ENCODE assay signal across 1 cellular context in the genomic region with DNA sequence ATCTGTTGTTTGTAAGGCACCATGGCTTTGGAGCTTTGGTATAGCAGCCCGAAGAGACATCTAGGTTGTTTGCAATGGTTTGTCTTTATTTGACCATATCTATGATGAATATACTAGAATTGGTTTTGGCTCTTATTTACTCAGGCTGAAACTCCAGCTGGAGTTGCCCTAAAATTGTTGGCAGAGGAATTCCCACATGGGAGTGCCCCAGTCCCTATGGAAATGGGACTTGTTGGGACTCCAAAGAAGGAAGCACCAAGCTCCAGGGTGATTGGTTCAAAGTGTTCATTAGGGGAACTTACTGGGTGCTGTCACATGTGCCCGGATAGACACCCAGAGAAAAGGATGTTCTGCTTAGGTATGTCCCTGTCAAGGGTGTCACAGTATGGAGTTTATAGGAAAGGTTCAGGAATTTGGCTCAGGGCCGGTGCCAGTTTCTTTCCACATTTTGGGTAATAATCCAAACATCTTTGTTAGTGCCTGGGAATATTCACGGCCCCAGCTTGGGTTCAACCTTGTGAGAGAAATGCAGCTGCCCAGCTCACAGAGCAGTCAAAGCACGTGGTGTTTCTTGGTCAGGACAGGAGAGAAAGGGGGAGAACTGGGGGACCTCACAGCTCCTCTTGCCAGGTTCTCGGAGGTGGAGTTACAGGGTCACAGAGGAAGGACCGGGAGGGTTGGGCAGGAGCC.
TF ChIP-seq lines count a peak whose summit lies in the region.

No MANE protein-coding gene starts in this region.

TF ChIP-seq in K562, 482 proteins besides CTCF, POLR2A, EP300 and RAD21 (continued from another document):
- TF ChIP-seq, protein P1, sequence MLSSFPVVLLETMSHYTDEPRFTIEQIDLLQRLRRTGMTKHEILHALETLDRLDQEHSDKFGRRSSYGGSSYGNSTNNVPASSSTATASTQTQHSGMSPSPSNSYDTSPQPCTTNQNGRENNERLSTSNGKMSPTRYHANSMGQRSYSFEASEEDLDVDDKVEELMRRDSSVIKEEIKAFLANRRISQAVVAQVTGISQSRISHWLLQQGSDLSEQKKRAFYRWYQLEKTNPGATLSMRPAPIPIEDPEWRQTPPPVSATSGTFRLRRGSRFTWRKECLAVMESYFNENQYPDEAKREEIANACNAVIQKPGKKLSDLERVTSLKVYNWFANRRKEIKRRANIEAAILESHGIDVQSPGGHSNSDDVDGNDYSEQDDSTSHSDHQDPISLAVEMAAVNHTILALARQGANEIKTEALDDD (IDR thresholded peaks at IDR 0.05) = no peak
- TF ChIP-seq, protein P2, sequence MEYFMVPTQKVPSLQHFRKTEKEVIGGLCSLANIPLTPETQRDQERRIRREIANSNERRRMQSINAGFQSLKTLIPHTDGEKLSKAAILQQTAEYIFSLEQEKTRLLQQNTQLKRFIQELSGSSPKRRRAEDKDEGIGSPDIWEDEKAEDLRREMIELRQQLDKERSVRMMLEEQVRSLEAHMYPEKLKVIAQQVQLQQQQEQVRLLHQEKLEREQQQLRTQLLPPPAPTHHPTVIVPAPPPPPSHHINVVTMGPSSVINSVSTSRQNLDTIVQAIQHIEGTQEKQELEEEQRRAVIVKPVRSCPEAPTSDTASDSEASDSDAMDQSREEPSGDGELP (CRISPR knock-in tag; IDR thresholded peaks at IDR 0.05; ENCODE audit: borderline replicate concordance) = no peak
- TF ChIP-seq ZBTB8A (IDR thresholded peaks at IDR 0.05; ENCODE audit: partially characterized antibody) (no peak), SAP30 (IDR thresholded peaks at IDR 0.05; ENCODE audit: borderline replicate concordance, insufficient read depth, low read depth, low read length, poor library complexity, severe bottlenecking) (no peak), TCF7L2 (IDR thresholded peaks at IDR 0.05; ENCODE audit: low read depth, low read length) (no peak), KDM4B (IDR thresholded peaks at IDR 0.05; ENCODE audit: borderline replicate concordance in 2 of 2, low read depth in 1 of 2) (no peak), FOXA1 (IDR thresholded peaks at IDR 0.05; ENCODE audit: borderline replicate concordance) (no peak), SETDB1 (IDR thresholded peaks at IDR 0.05; ENCODE audit: low read length) (no peak), NEUROD1 (IDR thresholded peaks at IDR 0.05; ENCODE audit: borderline replicate concordance, low read depth, low read length, partially characterized antibody) (no peak), MTA3 (IDR thresholded peaks at IDR 0.05; ENCODE audit: borderline replicate concordance) (no peak), CBFA2T2 (conservative IDR thresholded peaks at IDR 0.05) (no peak), TAF9B (IDR thresholded peaks at IDR 0.05; ENCODE audit: partially characterized antibody) (no peak)
- TF ChIP-seq, protein P3, sequence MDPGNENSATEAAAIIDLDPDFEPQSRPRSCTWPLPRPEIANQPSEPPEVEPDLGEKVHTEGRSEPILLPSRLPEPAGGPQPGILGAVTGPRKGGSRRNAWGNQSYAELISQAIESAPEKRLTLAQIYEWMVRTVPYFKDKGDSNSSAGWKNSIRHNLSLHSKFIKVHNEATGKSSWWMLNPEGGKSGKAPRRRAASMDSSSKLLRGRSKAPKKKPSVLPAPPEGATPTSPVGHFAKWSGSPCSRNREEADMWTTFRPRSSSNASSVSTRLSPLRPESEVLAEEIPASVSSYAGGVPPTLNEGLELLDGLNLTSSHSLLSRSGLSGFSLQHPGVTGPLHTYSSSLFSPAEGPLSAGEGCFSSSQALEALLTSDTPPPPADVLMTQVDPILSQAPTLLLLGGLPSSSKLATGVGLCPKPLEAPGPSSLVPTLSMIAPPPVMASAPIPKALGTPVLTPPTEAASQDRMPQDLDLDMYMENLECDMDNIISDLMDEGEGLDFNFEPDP (CRISPR knock-in tag; IDR thresholded peaks at IDR 0.05) = no peak
- TF ChIP-seq, protein P4, sequence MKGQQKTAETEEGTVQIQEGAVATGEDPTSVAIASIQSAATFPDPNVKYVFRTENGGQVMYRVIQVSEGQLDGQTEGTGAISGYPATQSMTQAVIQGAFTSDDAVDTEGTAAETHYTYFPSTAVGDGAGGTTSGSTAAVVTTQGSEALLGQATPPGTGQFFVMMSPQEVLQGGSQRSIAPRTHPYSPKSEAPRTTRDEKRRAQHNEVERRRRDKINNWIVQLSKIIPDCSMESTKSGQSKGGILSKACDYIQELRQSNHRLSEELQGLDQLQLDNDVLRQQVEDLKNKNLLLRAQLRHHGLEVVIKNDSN (CRISPR knock-in tag; IDR thresholded peaks at IDR 0.05) = no peak
- TF ChIP-seq, protein P5, sequence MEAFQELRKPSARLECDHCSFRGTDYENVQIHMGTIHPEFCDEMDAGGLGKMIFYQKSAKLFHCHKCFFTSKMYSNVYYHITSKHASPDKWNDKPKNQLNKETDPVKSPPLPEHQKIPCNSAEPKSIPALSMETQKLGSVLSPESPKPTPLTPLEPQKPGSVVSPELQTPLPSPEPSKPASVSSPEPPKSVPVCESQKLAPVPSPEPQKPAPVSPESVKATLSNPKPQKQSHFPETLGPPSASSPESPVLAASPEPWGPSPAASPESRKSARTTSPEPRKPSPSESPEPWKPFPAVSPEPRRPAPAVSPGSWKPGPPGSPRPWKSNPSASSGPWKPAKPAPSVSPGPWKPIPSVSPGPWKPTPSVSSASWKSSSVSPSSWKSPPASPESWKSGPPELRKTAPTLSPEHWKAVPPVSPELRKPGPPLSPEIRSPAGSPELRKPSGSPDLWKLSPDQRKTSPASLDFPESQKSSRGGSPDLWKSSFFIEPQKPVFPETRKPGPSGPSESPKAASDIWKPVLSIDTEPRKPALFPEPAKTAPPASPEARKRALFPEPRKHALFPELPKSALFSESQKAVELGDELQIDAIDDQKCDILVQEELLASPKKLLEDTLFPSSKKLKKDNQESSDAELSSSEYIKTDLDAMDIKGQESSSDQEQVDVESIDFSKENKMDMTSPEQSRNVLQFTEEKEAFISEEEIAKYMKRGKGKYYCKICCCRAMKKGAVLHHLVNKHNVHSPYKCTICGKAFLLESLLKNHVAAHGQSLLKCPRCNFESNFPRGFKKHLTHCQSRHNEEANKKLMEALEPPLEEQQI (IDR thresholded peaks at IDR 0.05) = no peak
